Comparison of ENCODE assay signal across 8 cellular contexts in the genomic region with DNA sequence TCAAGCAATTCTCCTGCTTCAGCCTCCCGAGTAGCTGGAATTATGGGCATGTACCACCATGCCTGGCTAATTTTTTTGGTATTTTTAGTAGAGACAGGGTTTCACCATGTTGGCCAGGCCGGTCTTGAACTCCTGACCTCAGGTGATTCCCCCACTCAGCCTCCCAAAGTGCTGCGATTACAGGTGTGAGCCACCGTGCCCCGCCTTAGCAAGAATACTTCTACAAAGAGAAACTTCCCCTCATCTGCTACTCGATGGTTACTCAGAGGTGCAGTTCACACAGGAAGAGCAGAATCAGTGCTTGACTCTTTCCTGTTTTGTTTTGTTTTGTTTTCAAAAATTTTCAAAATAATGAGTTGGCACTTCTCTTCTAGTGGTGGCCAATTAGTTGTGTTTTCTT. TPM values are rescaled to one million over a fixed set of nuclear protein-coding genes. Genes with fewer than 3 reads are reported as not detected.
DNase-seq lines count a peak whose midpoint lies in the region; ATAC-seq and TF ChIP-seq lines count a peak whose summit lies in the region.
"Not testable (repeated sequence)": the region's sequence is repeated elsewhere in the genome, so short reads cannot be mapped to it uniquely, and the experiment has no call there.

No MANE protein-coding gene starts in this region.

- H3K36me3 Mint-ChIP-seq in CD4-positive, CD25-positive, alpha-beta regulatory T cell; T-helper 17 cell (ENCODE audit: low read depth); activated CD4-positive, alpha-beta memory T cell treated with anti-CD3 and anti-CD28 coated beads for 36 hours; activated T-helper 17 cell treated with anti-CD3 and anti-CD28 coated beads, Interleukin-2, amount 50 U/mL, for 72 hours (ENCODE audit: low read depth); central memory CD8-positive, alpha-beta T cell (ENCODE audit: insufficient read depth): not testable (repeated sequence)

- H3K4me1 Mint-ChIP-seq in CD4-positive, CD25-positive, alpha-beta regulatory T cell: peaks cover 5 to 27% (median 18%) of the 10 kb centered on the region in 4 donors
- H3K4me1 Mint-ChIP-seq in T-helper 17 cell: peaks cover 15% of the 10 kb centered on the region
- peaks cover 22% of the 10 kb centered on the region for H3K4me1 Mint-ChIP-seq in activated CD4-positive, alpha-beta memory T cell treated with anti-CD3 and anti-CD28 coated beads for 36 hours (ENCODE audit: low read depth)
- peaks cover 15% of the 10 kb centered on the region for H3K4me1 Mint-ChIP-seq in activated T-helper 17 cell treated with anti-CD3 and anti-CD28 coated beads, Interleukin-2, amount 50 U/mL, for 72 hours
- H3K4me1 Mint-ChIP-seq in central memory CD8-positive, alpha-beta T cell: peaks cover 20% of the 10 kb centered on the region

- H3K27ac Mint-ChIP-seq in CD4-positive, CD25-positive, alpha-beta regulatory T cell: peak overlapping the region; percentile 27 to 86 (median 76)
- H3K27ac Mint-ChIP-seq in T-helper 17 cell: peak overlapping the region; percentile 34
- not testable (repeated sequence) for H3K27ac Mint-ChIP-seq in activated CD4-positive, alpha-beta memory T cell treated with anti-CD3 and anti-CD28 coated beads for 36 hours; activated T-helper 17 cell treated with anti-CD3 and anti-CD28 coated beads, Interleukin-2, amount 50 U/mL, for 72 hours
- H3K27ac Mint-ChIP-seq in central memory CD8-positive, alpha-beta T cell (ENCODE audit: low read depth): peak overlapping the region; percentile 81

- peak overlapping the region; percentile 40 for H3K4me2 ChIP-seq in HCT116 (ENCODE audit: low read length)

- TF ChIP-seq POLR2A in HCT116 (IDR thresholded peaks at IDR 0.05; ENCODE audit: borderline replicate concordance, extremely low read depth, insufficient read depth, insufficient read length): not testable (repeated sequence)

- intact Hi-C loops in HCT116 (cut with micrococcal nuclease): loop anchor here (5.0 kb wide), 1 partner anchor 78 kb away; no protein-coding TSS in a partner anchor
- intact Hi-C loops in activated CD4-positive, alpha-beta memory T cell treated with anti-CD3 and anti-CD28 coated beads for 36 hours (cut with micrococcal nuclease): loop anchor here (5.0 kb wide), 1 partner anchor 63 kb away; no protein-coding TSS in a partner anchor
- intact Hi-C loops in mucosa of descending colon (cut with DNase I, micrococcal nuclease): not testable (repeated sequence)

- H3K9ac ChIP-seq in HCT116 (ENCODE audit: low read length): not testable (repeated sequence)

- not testable (repeated sequence) for H3K9me3 ChIP-seq in CD4-positive, CD25-positive, alpha-beta regulatory T cell (ENCODE audit: control insufficient read depth in 2 of 2, low read length in 2 of 2); HCT116 (ENCODE audit: control insufficient read depth in 1 of 2, insufficient read depth in 1 of 2, low read depth in 1 of 2, low read length in 2 of 2); T-helper 17 cell (ENCODE audit: control insufficient read depth, low read length, poor library complexity, severe bottlenecking); mucosa of descending colon

- CTCF ChIA-PET in HCT116 (lab: Charles Lee): not testable (repeated sequence)
- CTCF ChIA-PET in activated CD4-positive, alpha-beta memory T cell treated with anti-CD3 and anti-CD28 coated beads for 36 hours (lab: Charles Lee): interaction anchor here (1.8 kb wide), 1 partner anchor 45 kb away, joined by 7 read pairs; no protein-coding TSS in a partner anchor

- not testable (repeated sequence) for TF ChIP-seq RAD21 in HCT116 (IDR thresholded peaks at IDR 0.05; ENCODE audit: low read depth)

- ATAC-seq in CD4-positive, CD25-positive, alpha-beta regulatory T cell (ENCODE audit: low read depth in 2 of 2): peak; percentile 74 to 84
- ATAC-seq in HCT116 (0 out of 2 replicates have a peak, but pooled peaks have one; percentile 28), T-helper 17 cell (peak; percentile 27), mucosa of descending colon (peak; percentile 45)
- ATAC-seq in activated T-helper 17 cell treated with anti-CD3 and anti-CD28 coated beads, Interleukin-2, amount 50 U/mL, for 72 hours (replicated peaks): peak; percentile 42
- ATAC-seq in central memory CD8-positive, alpha-beta T cell (replicated peaks; ENCODE audit: extremely low read depth, poor library complexity, severe bottlenecking): peak; percentile 71

- H3K27me3 ChIP-seq in CD4-positive, CD25-positive, alpha-beta regulatory T cell (ENCODE audit: control insufficient read depth, insufficient read depth, low read length); HCT116 (ENCODE audit: insufficient read depth, low read length): not testable (repeated sequence)

- H3K4me3 ChIP-seq in CD4-positive, CD25-positive, alpha-beta regulatory T cell (ENCODE audit: low read depth, low read length); HCT116 (replicated peaks in 1 of 2; ENCODE audit: low read depth in 1 of 2, low read length in 2 of 2); mucosa of descending colon: not testable (repeated sequence)

- H3K36me3 ChIP-seq in CD4-positive, CD25-positive, alpha-beta regulatory T cell (ENCODE audit: control insufficient read depth, insufficient read depth, low read length); HCT116 (ENCODE audit: control insufficient read depth in 1 of 2, insufficient read depth in 2 of 2, low read length in 2 of 2); mucosa of descending colon (ENCODE audit: low read depth): not testable (repeated sequence)

- peak overlapping the region in 3 of 4 donors; percentile 20 to 49 (median 26) for H3K4me3 Mint-ChIP-seq in CD4-positive, CD25-positive, alpha-beta regulatory T cell
- not testable (repeated sequence) for H3K4me3 Mint-ChIP-seq in T-helper 17 cell; activated CD4-positive, alpha-beta memory T cell treated with anti-CD3 and anti-CD28 coated beads for 36 hours; activated T-helper 17 cell treated with anti-CD3 and anti-CD28 coated beads, Interleukin-2, amount 50 U/mL, for 72 hours; central memory CD8-positive, alpha-beta T cell

- POLR2A ChIA-PET in HCT116 (lab: Charles Lee); activated CD4-positive, alpha-beta memory T cell treated with anti-CD3 and anti-CD28 coated beads for 36 hours (lab: Charles Lee): not testable (repeated sequence)

- not testable (repeated sequence) for H3K79me2 ChIP-seq in HCT116 (ENCODE audit: insufficient read depth, low read length)

- RAD21 ChIA-PET in HCT116 (lab: Charles Lee; ENCODE audit: low non-redundant PET in 1 of 2, low total read pairs in 2 of 2, uncharacterized antibody in 2 of 2, unreplicated experiment in 2 of 2): not testable (repeated sequence)

- not testable (repeated sequence) for H3K4me1 ChIP-seq in CD4-positive, CD25-positive, alpha-beta regulatory T cell (ENCODE audit: control insufficient read depth, insufficient read depth, low read length, poor library complexity, severe bottlenecking); mucosa of descending colon (ENCODE audit: low read depth)
- H3K4me1 ChIP-seq in HCT116 (ENCODE audit: control insufficient read depth in 1 of 2, insufficient read depth in 2 of 2, low read length in 2 of 2): peaks cover 22 to 36% of the 10 kb centered on the region in 2 experiments

- BruUV-seq in HCT116 (replicated peaks; lab: Mats Ljungman, UMichigan): not testable (repeated sequence)

- H3K27ac ChIP-seq in CD4-positive, CD25-positive, alpha-beta regulatory T cell (ENCODE audit: insufficient read depth, low read length, poor library complexity, severe bottlenecking): peak overlapping the region; percentile 11
- H3K27ac ChIP-seq in HCT116 (ENCODE audit: low read depth, low read length): peak overlapping the region; percentile 49; the same call in 1 of the 2 replicates

- H3K27me3 Mint-ChIP-seq in CD4-positive, CD25-positive, alpha-beta regulatory T cell; T-helper 17 cell; activated CD4-positive, alpha-beta memory T cell treated with anti-CD3 and anti-CD28 coated beads for 36 hours; activated T-helper 17 cell treated with anti-CD3 and anti-CD28 coated beads, Interleukin-2, amount 50 U/mL, for 72 hours; central memory CD8-positive, alpha-beta T cell: not testable (repeated sequence)

- not testable (repeated sequence) for TF ChIP-seq CTCF in HCT116 (IDR thresholded peaks at IDR 0.05 in 2 of 3, conservative IDR thresholded peaks at IDR 0.05 in 1 of 3; ENCODE audit: borderline replicate concordance in 1 of 3, insufficient read depth in 1 of 3, low read depth in 2 of 3, low read length in 2 of 3); mucosa of descending colon (IDR thresholded peaks at IDR 0.05)

- not testable (repeated sequence) for H3K9me3 Mint-ChIP-seq in CD4-positive, CD25-positive, alpha-beta regulatory T cell; activated CD4-positive, alpha-beta memory T cell treated with anti-CD3 and anti-CD28 coated beads for 36 hours; activated T-helper 17 cell treated with anti-CD3 and anti-CD28 coated beads, Interleukin-2, amount 50 U/mL, for 72 hours; central memory CD8-positive, alpha-beta T cell

- not testable (repeated sequence) for H2AFZ ChIP-seq in HCT116 (ENCODE audit: low read depth, low read length, poor library complexity, severe bottlenecking)

- H4K20me1 ChIP-seq in HCT116 (ENCODE audit: insufficient read depth): not testable (repeated sequence)

- H3K9me2 ChIP-seq in HCT116 (ENCODE audit: insufficient read depth): not testable (repeated sequence)

- DNase-seq in CD4-positive, CD25-positive, alpha-beta regulatory T cell: peak in 2 of 3 donors; percentile 39 to 88
- DNase-seq in HCT116 (ENCODE audit: low read depth, low spot score): peak; percentile 23
- not testable (repeated sequence) for DNase-seq in T-helper 17 cell, mucosa of descending colon
- peak; percentile 42 for DNase-seq in activated CD4-positive, alpha-beta memory T cell treated with anti-CD3 and anti-CD28 coated beads for 36 hours
- peak in 1 of 2 donors; percentile 36 for DNase-seq in central memory CD8-positive, alpha-beta T cell (ENCODE audit: low spot score in 2 of 2)
- DNase-seq in stimulated activated CD4-positive, alpha-beta T cell treated with anti-CD3 and anti-CD28 coated beads, Interleukin-2, amount 100 ng/mL, for 4 hours (ENCODE audit: low read depth): peak; percentile 13

RNA-seq across cellular contexts. Expression of a gene that starts 15.3 kb away (rescaled TPM):
- total RNA-seq in CD4-positive, CD25-positive, alpha-beta regulatory T cell: 9.9 TPM
- 1 to 10 TPM in 2 of 4 donors, under 1 TPM in 2; 0.86 to 1.9 (median 1.3) TPM for polyA plus RNA-seq in CD4-positive, CD25-positive, alpha-beta regulatory T cell
- 12.9 TPM for total RNA-seq in HCT116 (2021; ENCODE audit: unreplicated experiment)
- polyA plus RNA-seq in HCT116 (2012): 11.6 and 13.4 TPM in 2 replicates
- 1 to 10 TPM; 1.1 to 9.4 TPM for total RNA-seq in T-helper 17 cell
- total RNA-seq in activated CD4-positive, alpha-beta memory T cell treated with anti-CD3 and anti-CD28 coated beads for 36 hours: 1 to 10 TPM; 2.3 to 2.9 TPM
- total RNA-seq in activated T-helper 17 cell treated with anti-CD3 and anti-CD28 coated beads, Interleukin-2, amount 50 U/mL, for 72 hours: 10 to 100 TPM in 1 of 2 donors, 1 to 10 TPM in 1; 3.1 to 16.7 TPM
- 1 to 10 TPM; 2.9 to 5.3 (median 3.4) TPM for total RNA-seq in mucosa of descending colon

RNA-seq across cellular contexts. Expression of a gene that starts 42.3 kb away (rescaled TPM):
- total RNA-seq in CD4-positive, CD25-positive, alpha-beta regulatory T cell: 15.5 TPM
- polyA plus RNA-seq in CD4-positive, CD25-positive, alpha-beta regulatory T cell: 10 to 100 TPM; 11.4 to 20.2 (median 12.8) TPM
- total RNA-seq in HCT116 (2021; ENCODE audit: unreplicated experiment): 9.7 TPM
- polyA plus RNA-seq in HCT116 (2012): 8.3 and 8.6 TPM in 2 replicates
- 10 to 100 TPM; 10.3 to 11.0 TPM for total RNA-seq in T-helper 17 cell
- total RNA-seq in activated CD4-positive, alpha-beta memory T cell treated with anti-CD3 and anti-CD28 coated beads for 36 hours: 10 to 100 TPM in 1 of 2 experiments, 1 to 10 TPM in 1; 9.2 to 10.6 TPM
- 1 to 10 TPM; 9.6 to 9.7 TPM for total RNA-seq in activated T-helper 17 cell treated with anti-CD3 and anti-CD28 coated beads, Interleukin-2, amount 50 U/mL, for 72 hours
- 10 to 100 TPM; 16.2 to 21.6 (median 16.3) TPM for total RNA-seq in mucosa of descending colon

Comparison
In these comparisons a context has a peak if more than half of its experiments do, and no peak if none do; other contexts are left out.
1. ATAC-seq: peak in every context shown above with its lines; median percentile 79 in CD4-positive, CD25-positive, alpha-beta regulatory T cell; 71 in central memory CD8-positive, alpha-beta T cell; 45 in mucosa of descending colon; 42 in activated T-helper 17 cell treated with anti-CD3 and anti-CD28 coated beads, Interleukin-2, amount 50 U/mL, for 72 hours; 28 in HCT116; 27 in T-helper 17 cell.